ENCODE assay signal across 19 cellular contexts in the genomic region with DNA sequence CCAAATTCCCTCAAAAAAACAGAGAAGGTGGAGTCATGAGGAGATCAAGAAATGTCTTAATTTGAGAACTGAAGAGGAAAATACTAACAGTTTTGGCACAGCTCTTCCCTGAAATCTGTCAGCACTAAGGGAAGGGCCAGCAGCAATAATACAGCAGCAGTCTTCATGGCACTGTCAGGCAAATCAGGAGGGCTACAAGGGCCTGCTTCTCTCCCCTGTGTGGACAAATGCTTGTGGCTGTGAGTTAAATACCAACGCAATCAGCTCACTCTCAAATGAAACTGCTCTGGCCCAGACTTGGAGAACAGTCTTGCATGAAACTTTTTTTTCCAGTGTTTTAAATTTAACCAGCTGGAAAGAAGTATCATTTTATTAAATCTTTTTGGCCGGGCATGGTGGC. TPM values are rescaled to one million over a fixed set of nuclear protein-coding genes. Genes with fewer than 3 reads are reported as not detected.
DNase-seq lines count a peak whose midpoint lies in the region; ATAC-seq and TF ChIP-seq lines count a peak whose summit lies in the region.
"Had no signal": no experiment of that assay in that cellular context is flagged by ENCODE, and none has a peak within 500 bp of the region (broad histone marks: within the 10 kb centered on the region; RNA-seq: fewer than 3 reads in every experiment).

No MANE protein-coding gene starts in this region.

- H3K4me1 Mint-ChIP-seq in activated CD8-positive, alpha-beta T cell treated with anti-CD3 and anti-CD28 coated beads for 36 hours (ENCODE audit: low read depth), result no peaks in the 10 kb centered on the region
- H3K4me1 Mint-ChIP-seq: activated CD4-positive, alpha-beta T cell treated with anti-CD3 and anti-CD28 coated beads, Interleukin-2, amount 10 ng/mL, durations not matched to agents 24 days and 14 days; stimulated activated memory B cell treated with anti-CD40 and anti-IgM and Interleukin-4, amounts not matched to agents 10 μg/mL and 1 μg/mL and 100 μg/mL, for 72 hours had no signal

- intact Hi-C loops in left ventricle myocardium superior (cut with micrococcal nuclease), result no loop called here
- intact Hi-C loops in activated CD8-positive, alpha-beta T cell treated with anti-CD3 and anti-CD28 coated beads for 36 hours (cut with micrococcal nuclease), result no loop called here

- no peaks in the 10 kb centered on the region for H3K27me3 ChIP-seq in smooth muscle cell (ENCODE audit: low read depth)
- H3K27me3 ChIP-seq: Peyer's patch had no signal

- ATAC-seq in left ventricle myocardium superior (peak; percentile 89), GM21825 (IDR thresholded peaks at IDR 0.05; ENCODE audit: unreplicated experiment) (no peak)
- ATAC-seq in activated CD8-positive, alpha-beta T cell treated with anti-CD3 and anti-CD28 coated beads for 36 hours, result no peak
- ATAC-seq: stimulated activated memory B cell treated with anti-CD40 and anti-IgM and Interleukin-4, amounts not matched to agents 10 μg/mL and 1 μg/mL and 100 μg/mL, for 72 hours had no signal

- in situ Hi-C loops in G401 (cut with HindIII; ENCODE audit: low sequenced_read_pairs) (no loop called here), astrocyte of the spinal cord (cut with HindIII; ENCODE audit: low sequenced_read_pairs) (no loop called here)

- H3K4me3 ChIP-seq in astrocyte of the spinal cord (ENCODE audit: low read depth, low read length) (no peak overlapping the region), smooth muscle cell (no peak overlapping the region)
- H3K4me3 ChIP-seq: Peyer's patch, prostate gland had no signal

- no peaks in the 10 kb centered on the region for H4K20me1 ChIP-seq in smooth muscle cell (ENCODE audit: low read depth)

- CTCF ChIA-PET in activated CD8-positive, alpha-beta T cell treated with anti-CD3 and anti-CD28 coated beads for 36 hours (lab: Charles Lee), result interaction anchor here (1.2 kb wide), 1 partner anchor 96 kb away, joined by 3 read pairs; no protein-coding TSS in a partner anchor

- no peaks in the 10 kb centered on the region for H3K79me2 ChIP-seq in smooth muscle cell (ENCODE audit: low read depth)

- no peak overlapping the region for H3K9ac ChIP-seq in smooth muscle cell (ENCODE audit: low read depth)

- WGBS in smooth muscle cell (ENCODE audit: low lambda C conversion rate), result 29% methylated on average over 2 of the region's 2 CpGs

- H3K9me3 ChIP-seq in smooth muscle cell (replicated peaks; ENCODE audit: low read depth), result no peaks in the 10 kb centered on the region
- H3K9me3 ChIP-seq: Peyer's patch, prostate gland had no signal

- no peak overlapping the region for H3K27ac Mint-ChIP-seq in activated CD8-positive, alpha-beta T cell treated with anti-CD3 and anti-CD28 coated beads for 36 hours
- H3K27ac Mint-ChIP-seq: activated CD4-positive, alpha-beta T cell treated with anti-CD3 and anti-CD28 coated beads, Interleukin-2, amount 10 ng/mL, durations not matched to agents 24 days and 14 days; stimulated activated memory B cell treated with anti-CD40 and anti-IgM and Interleukin-4, amounts not matched to agents 10 μg/mL and 1 μg/mL and 100 μg/mL, for 72 hours had no signal

- TF ChIP-seq CTCF in astrocyte of the spinal cord (IDR thresholded peaks at IDR 0.05; ENCODE audit: low read depth, low read length) (no peak), smooth muscle cell (IDR thresholded peaks at IDR 0.05; ENCODE audit: borderline replicate concordance, insufficient read depth, poor library complexity, severe bottlenecking) (no peak)
- TF ChIP-seq CTCF in activated CD8-positive, alpha-beta T cell treated with anti-CD3 and anti-CD28 coated beads for 36 hours (IDR thresholded peaks at IDR 0.05), result no peak

- DNase-seq in G401 (ENCODE audit: low spot score), result peak; percentile 16
- DNase-seq in astrocyte of the spinal cord (ENCODE audit: low read depth, low spot score), result peak; percentile 75
- no peak for DNase-seq in left ventricle myocardium superior
- DNase-seq in smooth muscle cell (lab: John Stamatoyannopoulos, UW; ENCODE audit: unreplicated experiment), result no peak
- DNase-seq in NCI-H2107 treated with DMSO at 0.1 percent for 48 hours (lab: John Stamatoyannopoulos, UW; ENCODE audit: unreplicated experiment), result no peak
- no peak for DNase-seq in activated CD8-positive, alpha-beta T cell treated with anti-CD3 and anti-CD28 coated beads for 36 hours
- DNase-seq in NOMO-1 (lab: John Stamatoyannopoulos, UW; ENCODE audit: unreplicated experiment in 2 of 2), result no peak
- DNase-seq: activated CD4-positive, alpha-beta T cell treated with anti-CD3 and anti-CD28 coated beads, Interleukin-2, amount 10 ng/mL, durations not matched to agents 24 days and 14 days; GDM1; NCI-H1105; NCI-H510A; Peyer's patch; stimulated activated CD4-positive, alpha-beta T cell treated with anti-CD3 and anti-CD28 coated beads, Interleukin-4, amount 100 ng/mL, for 1 hour; T-helper 2 cell had no signal

- peak overlapping the region; percentile 38 for H3K4me2 ChIP-seq in smooth muscle cell

- H3K27me3 Mint-ChIP-seq in activated CD8-positive, alpha-beta T cell treated with anti-CD3 and anti-CD28 coated beads for 36 hours, result peaks cover 1% of the 10 kb centered on the region

- H3K4me1 ChIP-seq in smooth muscle cell (ENCODE audit: low read depth), result peaks cover 6% of the 10 kb centered on the region
- H3K4me1 ChIP-seq: prostate gland had no signal

- no peak overlapping the region for H3K4me3 Mint-ChIP-seq in activated CD8-positive, alpha-beta T cell treated with anti-CD3 and anti-CD28 coated beads for 36 hours
- H3K4me3 Mint-ChIP-seq: activated CD4-positive, alpha-beta T cell treated with anti-CD3 and anti-CD28 coated beads, Interleukin-2, amount 10 ng/mL, durations not matched to agents 24 days and 14 days; stimulated activated memory B cell treated with anti-CD40 and anti-IgM and Interleukin-4, amounts not matched to agents 10 μg/mL and 1 μg/mL and 100 μg/mL, for 72 hours had no signal

- H3K27ac ChIP-seq in smooth muscle cell (ENCODE audit: low read depth), result peak overlapping the region; percentile 59
- H3K27ac ChIP-seq: C4-2B, epithelial cell of prostate, prostate gland had no signal

- no peaks in the 10 kb centered on the region for H3K36me3 Mint-ChIP-seq in activated CD8-positive, alpha-beta T cell treated with anti-CD3 and anti-CD28 coated beads for 36 hours (ENCODE audit: low read depth)
- H3K36me3 Mint-ChIP-seq: stimulated activated memory B cell treated with anti-CD40 and anti-IgM and Interleukin-4, amounts not matched to agents 10 μg/mL and 1 μg/mL and 100 μg/mL, for 72 hours had no signal

- no peak overlapping the region for H2AFZ ChIP-seq in smooth muscle cell (ENCODE audit: low read depth)

- POLR2A ChIA-PET in activated CD8-positive, alpha-beta T cell treated with anti-CD3 and anti-CD28 coated beads for 36 hours (lab: Charles Lee), result no interaction called here

- H3K9me3 Mint-ChIP-seq in activated CD8-positive, alpha-beta T cell treated with anti-CD3 and anti-CD28 coated beads for 36 hours, result no peaks in the 10 kb centered on the region
- H3K9me3 Mint-ChIP-seq: activated CD4-positive, alpha-beta T cell treated with anti-CD3 and anti-CD28 coated beads, Interleukin-2, amount 10 ng/mL, durations not matched to agents 24 days and 14 days; stimulated activated memory B cell treated with anti-CD40 and anti-IgM and Interleukin-4, amounts not matched to agents 10 μg/mL and 1 μg/mL and 100 μg/mL, for 72 hours had no signal

- no peaks in the 10 kb centered on the region for H3K36me3 ChIP-seq in smooth muscle cell (ENCODE audit: low read depth)
- H3K36me3 ChIP-seq: Peyer's patch, prostate gland had no signal

- H3F3A ChIP-seq in smooth muscle cell (ENCODE audit: low read depth), result peaks cover 10% of the 10 kb centered on the region

RNA-seq across cellular contexts. Expression of a gene that starts 20.5 kb away (rescaled TPM):
- total RNA-seq in G401 (2014; rRNA removed; shearing (Covaris generic)), result 142 and 206 TPM in 2 replicates
- 51.8 TPM for total RNA-seq in left ventricle myocardium superior
- 467 and 525 TPM in 2 replicates for total RNA-seq in smooth muscle cell
- polyA plus RNA-seq in smooth muscle cell, result 545 and 633 TPM in 2 replicates
- total RNA-seq in activated CD8-positive, alpha-beta T cell treated with anti-CD3 and anti-CD28 coated beads for 36 hours, result 10 to 100 TPM; 12.8 to 12.9 TPM

Comparison
In these comparisons a context has a peak if more than half of its experiments do, and no peak if none do; other contexts are left out.
1. DNase-seq: peak in G401 (single experiment) and astrocyte of the spinal cord (single experiment); none in left ventricle myocardium superior (single experiment), smooth muscle cell (single experiment), NCI-H2107 treated with DMSO at 0.1 percent for 48 hours (single experiment), activated CD8-positive, alpha-beta T cell treated with anti-CD3 and anti-CD28 coated beads for 36 hours (single experiment) and NOMO-1 (0 of 2).